In genomic region chr7:150515752-150516151, GRCh38 we compare ENCODE assay signal across 12 cellular contexts. TPM values are rescaled to one million over a fixed set of nuclear protein-coding genes. Genes with fewer than 3 reads are reported as not detected.
A peak's percentile ranks its signal among the peaks of the same experiment; 100 is the strongest.
DNase-seq lines count a peak whose midpoint lies in the region; ATAC-seq, FAIRE-seq and TF ChIP-seq lines count a peak whose summit lies in the region.
"Had no signal": no experiment of that assay in that cellular context is flagged by ENCODE, and none has a peak within 500 bp of the region (broad histone marks: within the 10 kb centered on the region; RNA-seq: fewer than 3 reads in every experiment).

No MANE protein-coding gene starts in this region.

- peak overlapping the region; percentile 60 to 95 (median 80) for H3K27ac ChIP-seq in heart right ventricle
- peak overlapping the region; percentile 24 to 93 for H3K27ac ChIP-seq in small intestine (ENCODE audit: low read depth in 1 of 2, low read length in 1 of 2)
- no peak overlapping the region for H3K27ac ChIP-seq in RWPE1

- H3K4me3 Mint-ChIP-seq in T-helper 2 cell treated with Interferon-gamma antibody and Interleukin-4, amounts not matched to agents 5 μg/mL and 100 μg/mL, for 36 hours: peak overlapping the region; percentile 98

- CTCF ChIA-PET in RWPE1 (lab: Yijun Ruan, JAX): no interaction called here

- H3K4me1 ChIP-seq in heart right ventricle (peaks cover 0 to 29% (median 3%) of the 10 kb centered on the region in 9 donors), small intestine (ENCODE audit: control insufficient read depth in 2 of 2, insufficient read depth in 1 of 2, low read depth in 1 of 2, low read length in 1 of 2) (no peaks in the 10 kb centered on the region), BE2C (no peaks in the 10 kb centered on the region)

- H3K27me3 ChIP-seq in heart right ventricle (no peaks in the 10 kb centered on the region), small intestine (ENCODE audit: control insufficient read depth in 2 of 2, insufficient read depth in 2 of 2, low read length in 2 of 2) (no peaks in the 10 kb centered on the region), BE2C (peaks cover 30% of the 10 kb centered on the region)

- intact Hi-C loops in heart right ventricle (cut with DNase I): loop anchor here in 5 of 10 donors (2.0 to 10.0 kb wide), 10 partner anchors 33 to 239 kb away; partner anchors contain the start of genes GIMAP8 (in 5 of the 5), GIMAP4 (in 2 of the 5), GIMAP5 (in 1 of the 5) and GIMAP6 (in 1 of the 5)

- H3K36me3 Mint-ChIP-seq in T-helper 2 cell treated with Interferon-gamma antibody and Interleukin-4, amounts not matched to agents 5 μg/mL and 100 μg/mL, for 36 hours (ENCODE audit: low read depth): peaks cover 60% of the 10 kb centered on the region

- H3K27ac Mint-ChIP-seq in T-helper 2 cell treated with Interferon-gamma antibody and Interleukin-4, amounts not matched to agents 5 μg/mL and 100 μg/mL, for 36 hours: peak overlapping the region; percentile 95

- FAIRE-seq in small intestine (lab: Jason Lieb, UNC): no peak

- peaks cover 28% of the 10 kb centered on the region for H3K4me1 Mint-ChIP-seq in T-helper 2 cell treated with Interferon-gamma antibody and Interleukin-4, amounts not matched to agents 5 μg/mL and 100 μg/mL, for 36 hours (ENCODE audit: low read depth)

- no peaks in the 10 kb centered on the region for H3K27me3 Mint-ChIP-seq in T-helper 2 cell treated with Interferon-gamma antibody and Interleukin-4, amounts not matched to agents 5 μg/mL and 100 μg/mL, for 36 hours (ENCODE audit: low read depth)

- peak; percentile 5 for DNase-seq in GM12865 (ENCODE audit: low read depth)
- DNase-seq in T-helper 2 cell treated with Interferon-gamma antibody and Interleukin-4, amounts not matched to agents 5 μg/mL and 100 μg/mL, for 36 hours (ENCODE audit: low spot score): no peak
- no peak for DNase-seq in heart right ventricle
- DNase-seq in small intestine: no peak
- DNase-seq in BE2C: no peak
- DNase-seq in RWPE1 (ENCODE audit: low spot score): no peak
- no peak for DNase-seq in NCI-H2227 treated with DMSO at 0.1 percent for 48 hours (lab: John Stamatoyannopoulos, UW)
- DNase-seq: Calu3; central memory CD4-positive, alpha-beta T cell; Karpas-422 had no signal

- ATAC-seq in heart right ventricle: peak in 6 of 8 donors; percentile 21 to 64 (median 49)
- no peak for ATAC-seq in HG03565 (IDR thresholded peaks at IDR 0.05; ENCODE audit: unreplicated experiment)

- peaks cover 8% of the 10 kb centered on the region for H3K9me3 Mint-ChIP-seq in T-helper 2 cell treated with Interferon-gamma antibody and Interleukin-4, amounts not matched to agents 5 μg/mL and 100 μg/mL, for 36 hours

- 60 to 64% methylated on average over 7 of the region's 7 CpGs for WGBS in heart right ventricle, 2 donors
- 64 to 75% (median 65%) methylated on average over 7 of the region's 7 CpGs for WGBS in small intestine, 3 donors

- H3K36me3 ChIP-seq in heart right ventricle (peaks cover 0 to 14% (median 0%) of the 10 kb centered on the region in 9 donors), small intestine (ENCODE audit: control insufficient read depth in 2 of 2, insufficient read depth in 2 of 2, low read length in 2 of 2) (no peaks in the 10 kb centered on the region), BE2C (no peaks in the 10 kb centered on the region)

- H3K4me3 ChIP-seq in GM12865 (ENCODE audit: low read depth, low read length): peak overlapping the region; percentile 75
- H3K4me3 ChIP-seq in heart right ventricle: peak overlapping the region; percentile 32 to 68 (median 56)
- H3K4me3 ChIP-seq in small intestine (ENCODE audit: low read depth in 1 of 2, low read length in 2 of 2): peak overlapping the region; percentile 32 to 54
- H3K4me3 ChIP-seq in BE2C (ENCODE audit: low read depth, low read length): no peak overlapping the region

- no peak for TF ChIP-seq CTCF in GM12865 (IDR thresholded peaks at IDR 0.05; ENCODE audit: insufficient read depth, low read depth, low read length, missing control alignments)
- no peak for TF ChIP-seq CTCF in heart right ventricle (IDR thresholded peaks at IDR 0.05)
- TF ChIP-seq CTCF in BE2C (IDR thresholded peaks at IDR 0.05; ENCODE audit: low read depth, low read length): no peak
- TF ChIP-seq CTCF in RWPE1 (conservative IDR thresholded peaks at IDR 0.05; ENCODE audit: low read depth): no peak

- POLR2A ChIA-PET in RWPE1 (lab: Yijun Ruan, JAX; ENCODE audit: low non-redundant PET): no interaction called here

- H3K9me3 ChIP-seq in heart right ventricle (peaks cover 0 to 4% (median 0%) of the 10 kb centered on the region in 11 donors), small intestine (ENCODE audit: control insufficient read depth, low read depth) (no peaks in the 10 kb centered on the region), BE2C (no peaks in the 10 kb centered on the region)

RNA-seq across cellular contexts. Expression of gene GIMAP7, which starts 1.1 kb away (rescaled TPM):
- total RNA-seq in heart right ventricle: 10 to 100 TPM in 6 of 10 donors, 1 to 10 TPM in 4; 7.5 to 41.2 (median 19.6) TPM
- 10 to 100 TPM; 43.9 to 77.5 TPM for polyA plus RNA-seq in heart right ventricle
- 10 to 100 TPM in 2 of 3 donors, 1 to 10 TPM in 1; 3.1 to 31.1 (median 17.0) TPM for polyA plus RNA-seq in small intestine
- polyA plus RNA-seq in BE2C (2012; ENCODE audit: insufficient read depth, insufficient read length, low read depth): not detected
- total RNA-seq: Calu3, NCI-H460 had no signal

RNA-seq across cellular contexts. Expression of gene GIMAP4, which starts 51.4 kb away (rescaled TPM):
- total RNA-seq in heart right ventricle: 10 to 100 TPM; 19.7 to 68.6 (median 31.0) TPM
- polyA plus RNA-seq in heart right ventricle: 10 to 100 TPM; 39.0 to 50.8 TPM
- 10 to 100 TPM in 2 of 3 donors, 1 to 10 TPM in 1; 4.2 to 37.8 (median 17.3) TPM for polyA plus RNA-seq in small intestine
- polyA plus RNA-seq in BE2C (2012; ENCODE audit: insufficient read depth, insufficient read length, low read depth): not detected
- total RNA-seq: Calu3, NCI-H460 had no signal
